Comparison of ENCODE assay signal across 8 cellular contexts in genomic region chr10:73744690-73744994, GRCh38. TPM values are rescaled to one million over a fixed set of nuclear protein-coding genes. Genes with fewer than 3 reads are reported as not detected.
DNase-seq lines count a peak whose midpoint lies in the region; ATAC-seq and TF ChIP-seq lines count a peak whose summit lies in the region.

No MANE protein-coding gene starts in this region.

- peaks cover 25% of the 10 kb centered on the region for H3K4me1 Mint-ChIP-seq in activated naive CD8-positive, alpha-beta T cell treated with anti-CD3 and anti-CD28 coated beads, Interleukin-2, amount 10 ng/mL, durations not matched to agents 7 days and 5 days

- H3K4me3 ChIP-seq in A673 (ENCODE audit: low read depth, low read length, poor library complexity, severe bottlenecking) (peak overlapping the region; percentile 79), right cardiac atrium (ENCODE audit: low read length) (peak overlapping the region; percentile 80), skeletal muscle satellite cell (ENCODE audit: low read length) (peak overlapping the region; percentile 88)

- WGBS in right cardiac atrium, result under 1% methylated on average over 9 of the region's 9 CpGs

- intact Hi-C loops in A673 (cut with micrococcal nuclease; ENCODE audit: unreplicated experiment) (no loop called here), right cardiac atrium (cut with DNase I) (loop anchor here in 1 of 4 donors (5.0 kb wide), 1 partner anchor 92 kb away; no protein-coding TSS in a partner anchor)

- peak overlapping the region; percentile 98 for H3K4me3 Mint-ChIP-seq in activated naive CD8-positive, alpha-beta T cell treated with anti-CD3 and anti-CD28 coated beads, Interleukin-2, amount 10 ng/mL, durations not matched to agents 7 days and 5 days

- H3K27me3 ChIP-seq in A673 (replicated peaks; ENCODE audit: insufficient read depth, low read depth, low read length, poor library complexity) (no peaks in the 10 kb centered on the region), right cardiac atrium (ENCODE audit: control insufficient read depth, insufficient read depth) (no peaks in the 10 kb centered on the region), skeletal muscle satellite cell (ENCODE audit: control insufficient read depth, insufficient read depth, low read length) (no peaks in the 10 kb centered on the region)

- H3K27ac ChIP-seq in A673 (ENCODE audit: low read depth, low read length, poor library complexity, severe bottlenecking) (peak overlapping the region; percentile 93), right cardiac atrium (ENCODE audit: low read length) (peak overlapping the region; percentile 92)

- CTCF ChIA-PET in A673 (lab: Charles Lee), result no interaction called here

- DNase-seq in A673 (ENCODE audit: low spot score) (peak; percentile 78), RKO (ENCODE audit: low spot score) (peak; percentile 65), right cardiac atrium (peak in 2 of 3 donors; percentile 65 to 81), retina (no peak)
- DNase-seq in activated naive CD8-positive, alpha-beta T cell treated with anti-CD3 and anti-CD28 coated beads, Interleukin-2, amount 10 ng/mL, durations not matched to agents 7 days and 5 days, result no peak

- peak overlapping the region; percentile 88 for H3K9ac ChIP-seq in skeletal muscle satellite cell (ENCODE audit: low read depth, low read length)

- ATAC-seq in GM18517 (IDR thresholded peaks at IDR 0.05; ENCODE audit: unreplicated experiment) (peak; percentile 24), HG03064 (IDR thresholded peaks at IDR 0.05; ENCODE audit: low read depth, unreplicated experiment) (peak; percentile 5), right cardiac atrium (peak; percentile 20 to 58)
- peak; percentile 40 for ATAC-seq in activated naive CD8-positive, alpha-beta T cell treated with anti-CD3 and anti-CD28 coated beads, Interleukin-2, amount 10 ng/mL, durations not matched to agents 7 days and 5 days (ENCODE audit: low read depth)

- BruUV-seq in A673 (replicated peaks; lab: Mats Ljungman, UMichigan), result TSS peak; percentile 83

- H3K27me3 Mint-ChIP-seq in activated naive CD8-positive, alpha-beta T cell treated with anti-CD3 and anti-CD28 coated beads, Interleukin-2, amount 10 ng/mL, durations not matched to agents 7 days and 5 days, result no peaks in the 10 kb centered on the region

- H3K4me1 ChIP-seq in A673 (ENCODE audit: insufficient read depth, low read length, poor library complexity, severe bottlenecking) (peaks cover 6% of the 10 kb centered on the region), right cardiac atrium (ENCODE audit: control insufficient read depth, insufficient read depth, low read length) (peaks cover 5% of the 10 kb centered on the region), skeletal muscle satellite cell (ENCODE audit: control insufficient read depth, insufficient read depth, low read length) (peaks cover 28% of the 10 kb centered on the region)

- peak overlapping the region; percentile 94 for H3K4me2 ChIP-seq in skeletal muscle satellite cell (ENCODE audit: low read length)

- peaks cover 13% of the 10 kb centered on the region for H3K36me3 ChIP-seq in A673 (ENCODE audit: insufficient read depth, low read length, poor library complexity, severe bottlenecking)
- H3K36me3 ChIP-seq in skeletal muscle satellite cell (ENCODE audit: insufficient read depth, low read length), result peaks cover 29% of the 10 kb centered on the region

- peaks cover 9% of the 10 kb centered on the region for H3K36me3 Mint-ChIP-seq in activated naive CD8-positive, alpha-beta T cell treated with anti-CD3 and anti-CD28 coated beads, Interleukin-2, amount 10 ng/mL, durations not matched to agents 7 days and 5 days

- H3K9me3 ChIP-seq in A673 (ENCODE audit: low read depth, low read length, poor library complexity, severe bottlenecking) (no peaks in the 10 kb centered on the region), right cardiac atrium (ENCODE audit: control insufficient read depth, low read length) (no peaks in the 10 kb centered on the region), skeletal muscle satellite cell (replicated peaks; ENCODE audit: low read length) (no peaks in the 10 kb centered on the region)

- no peak for TF ChIP-seq CTCF in A673 (conservative IDR thresholded peaks at IDR 0.05; ENCODE audit: low read depth, low read length)

- peak overlapping the region; percentile 98 for H3K27ac Mint-ChIP-seq in activated naive CD8-positive, alpha-beta T cell treated with anti-CD3 and anti-CD28 coated beads, Interleukin-2, amount 10 ng/mL, durations not matched to agents 7 days and 5 days

- POLR2A ChIA-PET in A673 (lab: Charles Lee; ENCODE audit: low non-redundant PET), result no interaction called here
- POLR2A ChIA-PET in activated naive CD8-positive, alpha-beta T cell treated with anti-CD3 and anti-CD28 coated beads, Interleukin-2, amount 10 ng/mL, durations not matched to agents 7 days and 5 days (lab: Charles Lee), result interaction anchor here (0.9 to 4.7 kb wide), 6 partner anchors 13 to 134 kb away, joined by 3 to 47 read pairs (median 12); partner anchors contain the start of gene CHCHD1

- no peaks in the 10 kb centered on the region for H3K9me3 Mint-ChIP-seq in activated naive CD8-positive, alpha-beta T cell treated with anti-CD3 and anti-CD28 coated beads, Interleukin-2, amount 10 ng/mL, durations not matched to agents 7 days and 5 days

RNA-seq across cellular contexts. Expression of gene SEC24C, which starts 0.5 kb away (rescaled TPM):
- 71.2 and 74.9 TPM in 2 replicates for total RNA-seq in A673 (2021)
- 10 to 100 TPM; 96.3 to 96.7 TPM for total RNA-seq in activated naive CD8-positive, alpha-beta T cell treated with anti-CD3 and anti-CD28 coated beads, Interleukin-2, amount 10 ng/mL, durations not matched to agents 7 days and 5 days
- total RNA-seq in right cardiac atrium, result 10 to 100 TPM; 43.7 to 50.9 (median 46.2) TPM
- 30.6 TPM for polyA plus RNA-seq in right cardiac atrium
- total RNA-seq in skeletal muscle satellite cell (2012; rRNA removed), result 32.4 and 38.4 TPM in 2 replicates

RNA-seq across cellular contexts. Expression of gene CHCHD1, which starts 37.2 kb away (rescaled TPM):
- total RNA-seq in A673 (2021) (37.5 and 37.7 TPM in 2 replicates), right cardiac atrium (10 to 100 TPM; 20.6 to 28.1 (median 23.2) TPM)
- total RNA-seq in activated naive CD8-positive, alpha-beta T cell treated with anti-CD3 and anti-CD28 coated beads, Interleukin-2, amount 10 ng/mL, durations not matched to agents 7 days and 5 days, result 10 to 100 TPM; 23.0 to 24.8 TPM
- 76.8 TPM for polyA plus RNA-seq in right cardiac atrium
- total RNA-seq in skeletal muscle satellite cell (2012; rRNA removed), result 14.2 and 17.0 TPM in 2 replicates

RNA-seq across cellular contexts. Expression of gene ZSWIM8, which starts 40.8 kb away (rescaled TPM):
- total RNA-seq in A673 (2021) (71.3 and 81.1 TPM in 2 replicates), right cardiac atrium (10 to 100 TPM; 53.3 to 67.3 (median 62.9) TPM)
- 10 to 100 TPM; 93.4 to 95.2 TPM for total RNA-seq in activated naive CD8-positive, alpha-beta T cell treated with anti-CD3 and anti-CD28 coated beads, Interleukin-2, amount 10 ng/mL, durations not matched to agents 7 days and 5 days
- 61.2 TPM for polyA plus RNA-seq in right cardiac atrium
- 41.9 and 53.5 TPM in 2 replicates for total RNA-seq in skeletal muscle satellite cell (2012; rRNA removed)

RNA-seq across cellular contexts. Expression of gene AGAP5, which starts 46.7 kb away (rescaled TPM):
- 5.7 and 6.4 TPM in 2 replicates for total RNA-seq in A673 (2021)
- 10 to 100 TPM; 10.2 to 11.3 TPM for total RNA-seq in activated naive CD8-positive, alpha-beta T cell treated with anti-CD3 and anti-CD28 coated beads, Interleukin-2, amount 10 ng/mL, durations not matched to agents 7 days and 5 days
- 1 to 10 TPM; 3.1 to 4.6 (median 3.7) TPM for total RNA-seq in right cardiac atrium
- polyA plus RNA-seq in right cardiac atrium, result 2.8 TPM
- total RNA-seq in skeletal muscle satellite cell (2012; rRNA removed), result 2.0 and 2.8 TPM in 2 replicates

Comparison
In these comparisons a context has a peak if more than half of its experiments do, and no peak if none do; other contexts are left out.
1. DNase-seq: peak in A673 (single experiment), RKO (single experiment) and right cardiac atrium (2 of 3); none in activated naive CD8-positive, alpha-beta T cell treated with anti-CD3 and anti-CD28 coated beads, Interleukin-2, amount 10 ng/mL, durations not matched to agents 7 days and 5 days (single experiment) and retina (single experiment).
2. Peak in every context shown above with its lines, with median percentiles within 50 percentile points of each other: H3K4me3 ChIP-seq and ATAC-seq.